ENCODE assay signal across 11 cellular contexts in genomic region chr1:228015276-228016180, GRCh38. TPM values are rescaled to one million over a fixed set of nuclear protein-coding genes. Genes with fewer than 3 reads are reported as not detected.
A peak's percentile ranks its signal among the peaks of the same experiment; 100 is the strongest.
DNase-seq lines count a peak whose midpoint lies in the region; ATAC-seq, FAIRE-seq and TF ChIP-seq lines count a peak whose summit lies in the region.
"Had no signal": no experiment of that assay in that cellular context is flagged by ENCODE, and none has a peak within 500 bp of the region (broad histone marks: within the 10 kb centered on the region; RNA-seq: fewer than 3 reads in every experiment).

No MANE protein-coding gene starts in this region.

- DNase-seq in BJ (ENCODE audit: low read depth) (peak; percentile 1), H54 (ENCODE audit: insufficient read length, low spot score) (peak; percentile 95), bronchial epithelial cell (ENCODE audit: low read depth) (peak; percentile 57), lower lobe of right lung (peak; percentile 40), testis (no peak), superior temporal gyrus (ENCODE audit: extremely low spot score) (no peak), NOMO-1 (lab: John Stamatoyannopoulos, UW; ENCODE audit: unreplicated experiment in 2 of 2) (no peak), DMS79 treated with DMSO at 0.1 percent for 48 hours (lab: John Stamatoyannopoulos, UW) (no peak)
- DNase-seq: colonic mucosa, NCI-H187 treated with DMSO at 0.1 percent for 48 hours had no signal

- peaks cover under 1% of the 10 kb centered on the region; the same call in 1 of the 2 replicates for H3K27me3 ChIP-seq in BJ (ENCODE audit: control insufficient read depth, insufficient read depth, low read length)
- peaks cover 5% of the 10 kb centered on the region for H3K27me3 ChIP-seq in bronchial epithelial cell (ENCODE audit: control insufficient read depth, insufficient read depth, low read length)
- H3K27me3 ChIP-seq in lower lobe of right lung (ENCODE audit: low read depth), result peaks cover 7% of the 10 kb centered on the region
- H3K27me3 ChIP-seq in testis, result no peaks in the 10 kb centered on the region
- H3K27me3 ChIP-seq: colonic mucosa had no signal

- CTCF ChIA-PET in BJ (lab: Yijun Ruan, JAX), result interaction anchor here (0.9 to 7.4 kb wide), 2 partner anchors 10 to 17 kb away, joined by 3 to 34 read pairs; no protein-coding TSS in a partner anchor

- H3K4me1 ChIP-seq in lower lobe of right lung, result no peaks in the 10 kb centered on the region
- H3K4me1 ChIP-seq in testis, result no peaks in the 10 kb centered on the region
- H3K4me1 ChIP-seq: colonic mucosa had no signal

- H3K27ac ChIP-seq in lower lobe of right lung, result no peak overlapping the region
- H3K27ac ChIP-seq in testis, result no peak overlapping the region
- H3K27ac ChIP-seq: colonic mucosa had no signal

- WGBS in testis, 2 donors, result 84 to 90% methylated on average over 2 to 21 of the region's 21 CpGs

- intact Hi-C loops in lower lobe of right lung (cut with DNase I), result no loop called here
- intact Hi-C loops in testis (cut with DNase I; ENCODE audit: low total_unique reads), result no loop called here

- TF ChIP-seq POLR2A in H54 (IDR thresholded peaks at IDR 0.05; ENCODE audit: low read depth, low read length) (peak; percentile 41; the same call in 1 of the 2 replicates), testis (IDR thresholded peaks at IDR 0.05) (no peak)

- TF ChIP-seq CTCF in BJ (IDR thresholded peaks at IDR 0.05; ENCODE audit: insufficient read depth, low read depth, low read length) (no peak), bronchial epithelial cell (IDR thresholded peaks at IDR 0.05; ENCODE audit: insufficient read depth, low read length, severe bottlenecking) (no peak), lower lobe of right lung (IDR thresholded peaks at IDR 0.05) (no peak), testis (IDR thresholded peaks at IDR 0.05) (no peak)

- FAIRE-seq in H54 (lab: Jason Lieb, UNC), result no peak
- FAIRE-seq in bronchial epithelial cell (lab: Jason Lieb, UNC), result no peak

- H3K4me3 ChIP-seq in BJ (ENCODE audit: low read depth, low read length), result no peak overlapping the region
- H3K4me3 ChIP-seq in bronchial epithelial cell (ENCODE audit: low read depth, low read length), result no peak overlapping the region
- no peak overlapping the region for H3K4me3 ChIP-seq in lower lobe of right lung
- H3K4me3 ChIP-seq in testis, result no peak overlapping the region
- H3K4me3 ChIP-seq: colonic mucosa had no signal

- H3K36me3 ChIP-seq in BJ (ENCODE audit: control insufficient read depth, insufficient read depth, low read length), result no peaks in the 10 kb centered on the region
- H3K36me3 ChIP-seq in bronchial epithelial cell (ENCODE audit: control insufficient read depth, insufficient read depth, low read length), result no peaks in the 10 kb centered on the region
- H3K36me3 ChIP-seq in lower lobe of right lung, result no peaks in the 10 kb centered on the region
- no peaks in the 10 kb centered on the region for H3K36me3 ChIP-seq in testis (ENCODE audit: low read depth, missing control alignments)
- H3K36me3 ChIP-seq: colonic mucosa had no signal

- H3K9me3 ChIP-seq in lower lobe of right lung (no peaks in the 10 kb centered on the region), testis (no peaks in the 10 kb centered on the region)
- H3K9me3 ChIP-seq: colonic mucosa had no signal

- no peak for ATAC-seq in lower lobe of right lung

- POLR2A ChIA-PET in BJ (lab: Charles Lee), result no interaction called here

RNA-seq across cellular contexts. Expression of gene WNT3A, which starts 8.7 kb away (rescaled TPM):
- polyA plus RNA-seq in BJ (2011; rRNA removed) (not detected in 2 replicates), testis (ENCODE audit: insufficient read depth, low read depth, low replicate concordance) (0.13 TPM)
- polyA minus RNA-seq in BJ (2011; rRNA and poly(A)+ RNA removed), result not detected in 2 replicates
- total RNA-seq in bronchial epithelial cell (not detected in 2 replicates), lower lobe of right lung (6.0 TPM), testis (under 1 TPM; 0.08 to 0.19 TPM)
- total RNA-seq: colonic mucosa, urinary bladder had no signal
- polyA plus RNA-seq: urinary bladder had no signal

Comparison
In these comparisons a context has a peak if more than half of its experiments do, and no peak if none do; other contexts are left out.
1. DNase-seq: peak in BJ (single experiment), H54 (single experiment), bronchial epithelial cell (single experiment) and lower lobe of right lung (single experiment); none in testis (single experiment), superior temporal gyrus (single experiment), NOMO-1 (0 of 2) and DMS79 treated with DMSO at 0.1 percent for 48 hours (single experiment).